9 cellular contexts compared by ENCODE assay signal in genomic region chr11:13463779-13464290, GRCh38. TPM values are rescaled to one million over a fixed set of nuclear protein-coding genes. Genes with fewer than 3 reads are reported as not detected.
DNase-seq lines count a peak whose midpoint lies in the region; ATAC-seq and TF ChIP-seq lines count a peak whose summit lies in the region.
"Had no signal": no experiment of that assay in that cellular context is flagged by ENCODE, and none has a peak within 500 bp of the region (broad histone marks: within the 10 kb centered on the region; RNA-seq: fewer than 3 reads in every experiment).

No MANE protein-coding gene starts in this region.

- no peaks in the 10 kb centered on the region for H3K27me3 Mint-ChIP-seq in activated CD4-positive, alpha-beta memory T cell treated with anti-CD3 and anti-CD28 coated beads for 36 hours
- peaks cover 0 to 4% (median 2%) of the 10 kb centered on the region in 3 donors for H3K27me3 Mint-ChIP-seq in immature natural killer cell (ENCODE audit: low read depth in 3 of 3)

- H3K36me3 ChIP-seq in cardiac muscle cell (no peaks in the 10 kb centered on the region), thymus (ENCODE audit: control insufficient read depth, insufficient read depth) (no peaks in the 10 kb centered on the region)

- peaks cover 3% of the 10 kb centered on the region for H3K4me1 ChIP-seq in cardiac muscle cell (ENCODE audit: low read depth)
- peaks cover 7% of the 10 kb centered on the region for H3K4me1 ChIP-seq in thymus (ENCODE audit: control insufficient read depth, insufficient read depth, low read length)

- H3K27me3 ChIP-seq in cardiac muscle cell: no peaks in the 10 kb centered on the region
- no peaks in the 10 kb centered on the region for H3K27me3 ChIP-seq in thymus (ENCODE audit: control insufficient read depth, insufficient read depth)

- H3K9me3 ChIP-seq in cardiac muscle cell (ENCODE audit: low read depth) (no peaks in the 10 kb centered on the region), thymus (ENCODE audit: control insufficient read depth) (no peaks in the 10 kb centered on the region)

- TF ChIP-seq CTCF in cardiac muscle cell (IDR thresholded peaks at IDR 0.05; ENCODE audit: low read depth, low read length): no peak
- no peak for TF ChIP-seq CTCF in GM10266 (IDR thresholded peaks at IDR 0.05; ENCODE audit: control insufficient read depth, insufficient read depth, low read depth, missing control alignments)

- H3K4me3 ChIP-seq in cardiac muscle cell (peak overlapping the region; percentile 65), thymus (ENCODE audit: low read length) (peak overlapping the region; percentile 74)

- intact Hi-C loops in left cardiac atrium (cut with DNase I): no loop called here
- intact Hi-C loops in activated CD4-positive, alpha-beta memory T cell treated with anti-CD3 and anti-CD28 coated beads for 36 hours (cut with micrococcal nuclease): loop anchor here (1.0 to 2.0 kb wide), 6 partner anchors 23 to 255 kb away; partner anchors contain the start of genes BMAL1 and FAR1

- no peak for ATAC-seq in left cardiac atrium

- DNase-seq in cardiac muscle cell (ENCODE audit: low read depth in 1 of 2, low spot score in 1 of 2): no peak
- no peak for DNase-seq in left cardiac atrium
- DNase-seq in activated CD4-positive, alpha-beta memory T cell treated with anti-CD3 and anti-CD28 coated beads for 36 hours: no peak
- no peak for DNase-seq in immature natural killer cell
- DNase-seq in stimulated activated CD4-positive, alpha-beta T cell treated with anti-CD3 and anti-CD28 coated beads, Interleukin-4, amount 100 ng/mL, for 1 hour: no peak
- DNase-seq in GM10266 (ENCODE audit: extremely low spot score): no peak
- no peak for DNase-seq in activated CD4-positive, alpha-beta T cell treated with anti-CD3 and anti-CD28 coated beads, Interleukin-2, amount 50 U/mL, for 48 hours

- peaks cover 4% of the 10 kb centered on the region for H3K36me3 Mint-ChIP-seq in activated CD4-positive, alpha-beta memory T cell treated with anti-CD3 and anti-CD28 coated beads for 36 hours
- no peaks in the 10 kb centered on the region for H3K36me3 Mint-ChIP-seq in immature natural killer cell

- H3K27ac Mint-ChIP-seq in activated CD4-positive, alpha-beta memory T cell treated with anti-CD3 and anti-CD28 coated beads for 36 hours: peak overlapping the region; percentile 95
- H3K27ac Mint-ChIP-seq in immature natural killer cell: peak overlapping the region; percentile 95 to 98 (median 96)

- POLR2A ChIA-PET in activated CD4-positive, alpha-beta memory T cell treated with anti-CD3 and anti-CD28 coated beads for 36 hours (lab: Charles Lee): interaction anchor here (1.0 to 1.7 kb wide), 4 partner anchors 8 to 204 kb away, joined by 4 to 7 read pairs (median 4); partner anchors contain the start of gene FAR1

- H3K4me1 Mint-ChIP-seq in activated CD4-positive, alpha-beta memory T cell treated with anti-CD3 and anti-CD28 coated beads for 36 hours (ENCODE audit: low read depth): peaks cover 31% of the 10 kb centered on the region
- peaks cover 40 to 52% of the 10 kb centered on the region in 2 donors for H3K4me1 Mint-ChIP-seq in immature natural killer cell

- no peaks in the 10 kb centered on the region for H3K9me3 Mint-ChIP-seq in activated CD4-positive, alpha-beta memory T cell treated with anti-CD3 and anti-CD28 coated beads for 36 hours
- H3K9me3 Mint-ChIP-seq in immature natural killer cell: no peaks in the 10 kb centered on the region

- H3K4me3 Mint-ChIP-seq in activated CD4-positive, alpha-beta memory T cell treated with anti-CD3 and anti-CD28 coated beads for 36 hours: peak overlapping the region; percentile 98
- H3K4me3 Mint-ChIP-seq in immature natural killer cell: peak overlapping the region; percentile 97 to 100 (median 99)

- CTCF ChIA-PET in activated CD4-positive, alpha-beta memory T cell treated with anti-CD3 and anti-CD28 coated beads for 36 hours (lab: Charles Lee): interaction anchor here (0.8 to 3.5 kb wide), 6 partner anchors 9 to 129 kb away, joined by 3 to 14 read pairs (median 5); no protein-coding TSS in a partner anchor

- WGBS in thymus: 39% methylated on average over 12 of the region's 12 CpGs

- H3K27ac ChIP-seq in cardiac muscle cell (peak overlapping the region; percentile 84), thymus (ENCODE audit: low read depth) (peak overlapping the region; percentile 46)

RNA-seq across cellular contexts. Expression of gene BTBD10, which starts 0.8 kb away (rescaled TPM):
- total RNA-seq in cardiac muscle cell (34.7 and 35.4 TPM in 2 replicates), left cardiac atrium (10 to 100 TPM; 19.5 to 23.5 TPM)
- polyA plus RNA-seq in cardiac muscle cell (37.8 and 39.0 TPM in 2 replicates), immature natural killer cell (10 to 100 TPM; 10.3 to 18.9 (median 17.8) TPM), thymus (23.3 TPM)
- 10 to 100 TPM; 22.3 to 24.3 TPM for total RNA-seq in activated CD4-positive, alpha-beta memory T cell treated with anti-CD3 and anti-CD28 coated beads for 36 hours

RNA-seq across cellular contexts. Expression of gene PTH, which starts 32.0 kb away (rescaled TPM):
- total RNA-seq in cardiac muscle cell (not detected in 2 replicates), left cardiac atrium (not detected)
- polyA plus RNA-seq in cardiac muscle cell (not detected in 2 replicates), immature natural killer cell (not detected), thymus (1.0 TPM)
- total RNA-seq in activated CD4-positive, alpha-beta memory T cell treated with anti-CD3 and anti-CD28 coated beads for 36 hours: not detected
- total RNA-seq: glomerular endothelial cell had no signal
